ENCODE assay signal across 17 cellular contexts in the genomic region with DNA sequence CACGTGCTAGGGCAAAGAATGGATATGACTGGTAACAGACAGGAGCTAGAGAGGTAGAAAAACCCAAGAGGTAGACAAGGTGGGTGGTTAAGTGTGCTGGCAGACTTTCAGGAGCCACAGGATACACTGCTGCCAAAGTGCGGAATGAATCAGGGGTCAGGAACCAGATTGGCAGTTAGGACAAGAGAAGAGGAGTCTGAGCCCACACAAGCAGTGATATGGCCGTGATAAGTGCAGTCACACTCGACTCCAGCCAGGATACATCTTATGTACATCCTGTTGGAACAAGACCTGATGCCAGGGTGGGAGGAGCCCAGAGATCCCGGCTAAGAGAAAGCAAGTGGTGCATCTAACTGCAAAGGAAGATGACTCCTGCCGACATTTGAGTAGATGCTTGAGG. TPM values are rescaled to one million over a fixed set of nuclear protein-coding genes. Genes with fewer than 3 reads are reported as not detected.
A peak's percentile ranks its signal among the peaks of the same experiment; 100 is the strongest.
DNase-seq lines count a peak whose midpoint lies in the region; ATAC-seq, FAIRE-seq and TF ChIP-seq lines count a peak whose summit lies in the region.
"Had no signal": no experiment of that assay in that cellular context is flagged by ENCODE, and none has a peak within 500 bp of the region (broad histone marks: within the 10 kb centered on the region; RNA-seq: fewer than 3 reads in every experiment).

No MANE protein-coding gene starts in this region.

- peaks cover 3% of the 10 kb centered on the region; the same call in 1 of the 2 replicates for H3K36me3 ChIP-seq in SJSA1
- H3K36me3 ChIP-seq in endothelial cell of umbilical vein (ENCODE audit: control insufficient read depth in 2 of 2, extremely low read depth in 1 of 2, insufficient read depth in 2 of 2, low read length in 2 of 2) = no peaks in the 10 kb centered on the region
- no peaks in the 10 kb centered on the region for H3K36me3 ChIP-seq in transverse colon
- H3K36me3 ChIP-seq: Peyer's patch had no signal

- no peak for TF ChIP-seq POLR2A in endothelial cell of umbilical vein (IDR thresholded peaks at IDR 0.05; ENCODE audit: low read depth, low read length)
- no peak for TF ChIP-seq POLR2A in transverse colon (IDR thresholded peaks at IDR 0.05)

- H3K9me3 ChIP-seq in SJSA1 (replicated peaks) (no peaks in the 10 kb centered on the region), endothelial cell of umbilical vein (replicated peaks; ENCODE audit: control insufficient read depth, insufficient read depth, low read length) (no peaks in the 10 kb centered on the region), transverse colon (no peaks in the 10 kb centered on the region)
- H3K9me3 ChIP-seq: Peyer's patch had no signal

- in situ Hi-C loops in transverse colon (cut with MboI; ENCODE audit: low pct_ligation_motif_present in 1 of 4, low pct_unique_long_range_greater_than_20kb in 1 of 4, low sequenced_read_pairs in 3 of 4) = loop anchor here in 2 of 4 donors (25.0 kb wide), 2 partner anchors 304 to 604 kb away; no protein-coding TSS in a partner anchor

- no peaks in the 10 kb centered on the region for H3K9me1 ChIP-seq in endothelial cell of umbilical vein (replicated peaks; ENCODE audit: control insufficient read depth, extremely low read depth, insufficient read depth, low read length)

- no peaks in the 10 kb centered on the region for H3K27me3 ChIP-seq in SJSA1 (replicated peaks)
- no peaks in the 10 kb centered on the region for H3K27me3 ChIP-seq in endothelial cell of umbilical vein (ENCODE audit: control insufficient read depth in 2 of 2, insufficient read depth in 2 of 2, low read length in 2 of 2)
- H3K27me3 ChIP-seq in transverse colon = no peaks in the 10 kb centered on the region
- H3K27me3 ChIP-seq: Peyer's patch had no signal

- peak; percentile 4 for DNase-seq in DMS79 (lab: John Stamatoyannopoulos, UW)
- DNase-seq in HT1080 (ENCODE audit: low read depth) = peak; percentile 36
- peak; percentile 62 to 77 for DNase-seq in SJSA1 (ENCODE audit: low read depth in 1 of 2, low spot score in 2 of 2)
- DNase-seq in endothelial cell of umbilical vein (ENCODE audit: low read depth, low spot score) = peak; percentile 18
- no peak for DNase-seq in activated CD8-positive, alpha-beta memory T cell treated with anti-CD3 and anti-CD28 coated beads for 24 hours
- DNase-seq in germinal center (ENCODE audit: low spot score) = no peak
- no peak for DNase-seq in transverse colon
- DNase-seq: C1 segment of cervical spinal cord, H7, MV-4-11, NCI-H1436, NCI-H2029, NCI-H524, Peyer's patch, SHP77 treated with DMSO at 0.1 percent for 48 hours had no signal

- CTCF ChIA-PET in endothelial cell of umbilical vein (lab: Charles Lee) = no interaction called here

- no peaks in the 10 kb centered on the region for H4K20me1 ChIP-seq in endothelial cell of umbilical vein (replicated peaks; ENCODE audit: control insufficient read depth, extremely low read depth, insufficient read depth, low read length)

- dilution Hi-C loops in endothelial cell of umbilical vein (cut with MboI; ENCODE audit: extremely low pct_ligation_motif_present, low sequenced_read_pairs) = no loop called here

- 58 to 77% methylated on average over 5 to 6 of the region's 6 CpGs for WGBS in transverse colon (ENCODE audit: low coverage in 1 of 2), 2 donors

- no peak overlapping the region for H3K9ac ChIP-seq in endothelial cell of umbilical vein (replicated peaks; ENCODE audit: extremely low read depth, insufficient read depth, low read length)

- no peak overlapping the region for H3K4me2 ChIP-seq in endothelial cell of umbilical vein (ENCODE audit: insufficient read depth, low read length)

- H3K4me3 ChIP-seq in SJSA1 = no peak overlapping the region
- no peak overlapping the region for H3K4me3 ChIP-seq in endothelial cell of umbilical vein (replicated peaks in 1 of 3; ENCODE audit: insufficient read depth in 1 of 3, low read depth in 1 of 3, low read length in 3 of 3)
- no peak overlapping the region for H3K4me3 ChIP-seq in transverse colon
- H3K4me3 ChIP-seq: Peyer's patch had no signal

- H3K4me1 ChIP-seq in SJSA1 (replicated peaks) (peaks cover 55% of the 10 kb centered on the region), endothelial cell of umbilical vein (ENCODE audit: control insufficient read depth, extremely low read depth, insufficient read depth, low read length) (no peaks in the 10 kb centered on the region), transverse colon (peaks cover 0 to 19% (median 7%) of the 10 kb centered on the region in 4 donors)
- H3K4me1 ChIP-seq: Peyer's patch had no signal

- H2AFZ ChIP-seq in endothelial cell of umbilical vein (ENCODE audit: low read depth, low read length) = no peak overlapping the region

- ATAC-seq in HG03025 (IDR thresholded peaks at IDR 0.05; ENCODE audit: low FRiP score, unreplicated experiment) = no peak

- intact Hi-C loops in endothelial cell of umbilical vein (cut with micrococcal nuclease) (no loop called here), transverse colon (cut with DNase I; ENCODE audit: low total_unique reads) (no loop called here)

- POLR2A ChIA-PET in endothelial cell of umbilical vein (lab: Charles Lee) = no interaction called here

- H3K27ac ChIP-seq in SJSA1 (peak overlapping the region; percentile 35; the same call in 1 of the 2 replicates), endothelial cell of umbilical vein (ENCODE audit: insufficient read depth, low read depth, low read length) (no peak overlapping the region), transverse colon (no peak overlapping the region)
- H3K27ac ChIP-seq: Peyer's patch had no signal

- TF ChIP-seq CTCF in endothelial cell of umbilical vein (IDR thresholded peaks at IDR 0.05; ENCODE audit: extremely low read depth in 1 of 2, insufficient read depth in 1 of 2, low read depth in 1 of 2, low read length in 2 of 2) = no peak
- no peak for TF ChIP-seq CTCF in transverse colon (IDR thresholded peaks at IDR 0.05)

- no peak for FAIRE-seq in endothelial cell of umbilical vein (lab: Jason Lieb, UNC)

- BruUV-seq in endothelial cell of umbilical vein (replicated peaks; lab: Mats Ljungman, UMichigan) = no TSS peak

- no peaks in the 10 kb centered on the region for H3K79me2 ChIP-seq in endothelial cell of umbilical vein (ENCODE audit: control insufficient read depth, insufficient read depth, low read length)

- no peak for TF ChIP-seq EP300 in transverse colon (IDR thresholded peaks at IDR 0.05; ENCODE audit: low read depth)

TF ChIP-seq in endothelial cell of umbilical vein, 7 proteins besides CTCF, POLR2A, EP300 and RAD21:
- TF ChIP-seq GATA2 (IDR thresholded peaks at IDR 0.05; ENCODE audit: insufficient read depth, insufficient read length, low read depth, low read length) (no peak), POLR2AphosphoS5 (IDR thresholded peaks at IDR 0.05; ENCODE audit: insufficient read depth, low read depth, low read length) (no peak), EZH2 (IDR thresholded peaks at IDR 0.05; ENCODE audit: borderline replicate concordance, low read depth, low read length, severe bottlenecking) (no peak), MYC (IDR thresholded peaks at IDR 0.05; ENCODE audit: low read depth, low read length) (no peak), FOS (IDR thresholded peaks at IDR 0.05; ENCODE audit: borderline replicate concordance, insufficient read depth, low read length) (no peak), JUN (IDR thresholded peaks at IDR 0.05; ENCODE audit: borderline replicate concordance, insufficient read depth, insufficient read length, low read depth) (no peak)
- TF ChIP-seq, protein P1, sequence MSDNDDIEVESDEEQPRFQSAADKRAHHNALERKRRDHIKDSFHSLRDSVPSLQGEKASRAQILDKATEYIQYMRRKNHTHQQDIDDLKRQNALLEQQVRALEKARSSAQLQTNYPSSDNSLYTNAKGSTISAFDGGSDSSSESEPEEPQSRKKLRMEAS (IDR thresholded peaks at IDR 0.05; ENCODE audit: insufficient read depth, insufficient read length) = no peak

RNA-seq across cellular contexts. Expression of a gene that starts 10.0 kb away (rescaled TPM):
- 0.08 and 0.23 TPM in 2 replicates for total RNA-seq in HT1080 (2014; rRNA removed; shearing (Covaris generic))
- 0.33 and 0.38 TPM in 2 replicates for polyA plus RNA-seq in HT1080 (2015; cell fraction: cytosol; rRNA removed)
- 0.20 and 0.65 TPM in 2 replicates for polyA plus RNA-seq in HT1080 (2015; cell fraction: nucleus; rRNA removed)
- total RNA-seq in SJSA1 (2014; rRNA removed; shearing (Covaris generic)) = 12.9 and 19.0 TPM in 2 replicates
- total RNA-seq in endothelial cell of umbilical vein = 0.02 and 1.0 TPM in 2 replicates
- polyA plus RNA-seq in endothelial cell of umbilical vein = 0.90 and 1.5 TPM in 2 replicates
- 0.66 and 0.80 TPM in 2 replicates for polyA plus RNA-seq in endothelial cell of umbilical vein (2011; cell fraction: cytosol; rRNA removed)
- polyA plus RNA-seq in endothelial cell of umbilical vein (2011; cell fraction: nucleus; rRNA removed) = 0.62 and 0.67 TPM in 2 replicates
- polyA plus RNA-seq in endothelial cell of umbilical vein (2012) = 0.16 and 1.1 TPM in 2 replicates
- 2.3 TPM in 2 replicates for polyA minus RNA-seq in endothelial cell of umbilical vein
- polyA minus RNA-seq in endothelial cell of umbilical vein (2011; cell fraction: cytosol; rRNA and poly(A)+ RNA removed) = not detected
- 0.91 and 0.96 TPM in 2 replicates for polyA minus RNA-seq in endothelial cell of umbilical vein (2011; cell fraction: nucleus; rRNA and poly(A)+ RNA removed)
- total RNA-seq in transverse colon = 10 to 100 TPM in 2 of 4 donors, 1 to 10 TPM in 2; 6.7 to 60.5 (median 9.6) TPM
- total RNA-seq: A673 had no signal

Comparison
In these comparisons a context has a peak if more than half of its experiments do, and no peak if none do; other contexts are left out.
1. DNase-seq: peak in DMS79 (single experiment), HT1080 (single experiment), SJSA1 (2 of 2) and endothelial cell of umbilical vein (single experiment); none in activated CD8-positive, alpha-beta memory T cell treated with anti-CD3 and anti-CD28 coated beads for 24 hours (single experiment), germinal center (single experiment) and transverse colon (single experiment).